ENCODE assay signal across 17 cellular contexts in the genomic region with DNA sequence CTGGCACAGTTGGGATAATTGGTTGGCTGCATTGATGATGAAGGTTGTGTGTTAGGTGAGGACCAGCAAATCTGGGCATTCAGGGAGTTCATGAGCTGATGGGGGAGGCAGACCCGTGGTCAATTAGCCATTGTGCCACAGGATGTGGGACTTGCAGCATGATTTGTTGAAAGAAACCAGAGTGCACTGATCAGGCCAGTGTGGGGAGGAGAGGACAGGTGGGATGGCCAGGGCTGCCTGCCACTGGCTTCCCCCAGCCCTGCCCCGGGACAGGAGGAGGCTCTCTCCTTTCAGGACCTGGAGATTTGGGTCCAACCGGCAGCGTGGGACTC. TPM values are rescaled to one million over a fixed set of nuclear protein-coding genes. Genes with fewer than 3 reads are reported as not detected.
DNase-seq lines count a peak whose midpoint lies in the region; ATAC-seq, FAIRE-seq and TF ChIP-seq lines count a peak whose summit lies in the region.
"Had no signal": no experiment of that assay in that cellular context is flagged by ENCODE, and none has a peak within 500 bp of the region (broad histone marks: within the 10 kb centered on the region; RNA-seq: fewer than 3 reads in every experiment).

No MANE protein-coding gene starts in this region.

- H3K9me3 ChIP-seq in astrocyte (ENCODE audit: insufficient read depth, low read depth, low read length), result no peaks in the 10 kb centered on the region
- H3K9me3 ChIP-seq in spleen, result no peaks in the 10 kb centered on the region
- no peaks in the 10 kb centered on the region for H3K9me3 ChIP-seq in lower lobe of right lung

- H3K4me3 Mint-ChIP-seq in GM23338 (peak overlapping the region; percentile 28; the same call in 1 of the 3 replicates), astrocyte (ENCODE audit: unreplicated experiment) (no peak overlapping the region), memory B cell (peak overlapping the region; percentile 39), T-cell (no peak overlapping the region)
- H3K4me3 Mint-ChIP-seq: activated CD4-positive, alpha-beta T cell treated with anti-CD3 and anti-CD28 coated beads for 36 hours; activated naive CD8-positive, alpha-beta T cell treated with anti-CD3 and anti-CD28 coated beads, Interleukin-2, amount 10 ng/mL, durations not matched to agents 7 days and 5 days; activated T-cell treated with anti-CD3 and anti-CD28 coated beads, Interleukin-2, amount 50 U/mL, for 24 hours; T-helper 17 cell had no signal

- peaks cover 46% of the 10 kb centered on the region for H3K4me1 Mint-ChIP-seq in GM23338
- H3K4me1 Mint-ChIP-seq in astrocyte (ENCODE audit: low read depth, unreplicated experiment), result peaks cover 4% of the 10 kb centered on the region
- peaks cover 27% of the 10 kb centered on the region for H3K4me1 Mint-ChIP-seq in memory B cell
- peaks cover 11 to 19% (median 15%) of the 10 kb centered on the region in 3 donors for H3K4me1 Mint-ChIP-seq in T-cell

- CTCF ChIA-PET in T-cell (lab: Charles Lee), result no interaction called here

- peaks cover 15% of the 10 kb centered on the region for H3K27me3 Mint-ChIP-seq in GM23338 (ENCODE audit: insufficient read depth, low read depth, poor library complexity)
- H3K27me3 Mint-ChIP-seq in astrocyte (ENCODE audit: low read depth, unreplicated experiment), result no peaks in the 10 kb centered on the region
- no peaks in the 10 kb centered on the region for H3K27me3 Mint-ChIP-seq in memory B cell
- H3K27me3 Mint-ChIP-seq in T-cell, result peaks cover 0 to 3% of the 10 kb centered on the region in 2 donors
- H3K27me3 Mint-ChIP-seq: T-helper 17 cell had no signal

- peak overlapping the region; percentile 17; the same call in 1 of the 2 replicates for H3K4me3 ChIP-seq in GM23338
- H3K4me3 ChIP-seq in astrocyte (ENCODE audit: insufficient read depth, low read depth, low read length), result no peak overlapping the region
- H3K4me3 ChIP-seq in spleen, result no peak overlapping the region
- H3K4me3 ChIP-seq in lower lobe of right lung, result no peak overlapping the region

- peaks cover 21% of the 10 kb centered on the region for H3K36me3 Mint-ChIP-seq in GM23338 (ENCODE audit: low read depth)
- peaks cover 3% of the 10 kb centered on the region for H3K36me3 Mint-ChIP-seq in astrocyte (ENCODE audit: low read depth, unreplicated experiment)
- H3K36me3 Mint-ChIP-seq in memory B cell, result peaks cover 4% of the 10 kb centered on the region
- H3K36me3 Mint-ChIP-seq in T-cell, result no peaks in the 10 kb centered on the region
- H3K36me3 Mint-ChIP-seq: activated naive CD8-positive, alpha-beta T cell treated with anti-CD3 and anti-CD28 coated beads, Interleukin-2, amount 10 ng/mL, durations not matched to agents 7 days and 5 days had no signal

- H4K20me1 ChIP-seq in GM23338 (replicated peaks; ENCODE audit: insufficient read depth) (peaks cover 39% of the 10 kb centered on the region), astrocyte (ENCODE audit: insufficient read depth, low read length) (peaks cover 85% of the 10 kb centered on the region)

- TF ChIP-seq CTCF in GM23338 (conservative IDR thresholded peaks at IDR 0.05; ENCODE audit: low read depth in 2 of 2) (no peak), astrocyte (IDR thresholded peaks at IDR 0.05; ENCODE audit: insufficient read depth, low read depth, low read length) (no peak), spleen (IDR thresholded peaks at IDR 0.05 in 8 of 11, conservative IDR thresholded peaks at IDR 0.05 in 3 of 11) (no peak), lower lobe of right lung (IDR thresholded peaks at IDR 0.05) (no peak)

- WGBS in spleen, 5 donors, result 49 to 72% (median 55%) methylated on average over 4 of the region's 4 CpGs

- DNase-seq in GM23338 (ENCODE audit: low spot score) (no peak), astrocyte (ENCODE audit: low read depth) (no peak), memory B cell (ENCODE audit: low spot score in 2 of 2) (no peak), spleen (no peak), lower lobe of right lung (no peak), T-cell (no peak)
- DNase-seq: activated CD4-positive, alpha-beta T cell treated with anti-CD3 and anti-CD28 coated beads for 36 hours; activated naive CD8-positive, alpha-beta T cell treated with anti-CD3 and anti-CD28 coated beads, Interleukin-2, amount 10 ng/mL, durations not matched to agents 7 days and 5 days; activated T-cell treated with anti-CD3 and anti-CD28 coated beads, Interleukin-2, amount 50 U/mL, for 24 hours; central memory CD4-positive, alpha-beta T cell; EL; NCI-H1436; stimulated activated CD4-positive, alpha-beta T cell treated with anti-CD3 and anti-CD28 coated beads, Interleukin-15, amount 100 ng/mL, for 24 hours; T-helper 17 cell had no signal

- no peak overlapping the region for H2AFZ ChIP-seq in GM23338
- H2AFZ ChIP-seq in astrocyte (ENCODE audit: low read depth, low read length), result no peak overlapping the region
- H2AFZ ChIP-seq: parathyroid adenoma had no signal

- intact Hi-C loops in spleen (cut with DNase I; ENCODE audit: low total_unique reads) (loop anchor here (10.0 kb wide), 1 partner anchor 101 kb away; no protein-coding TSS in a partner anchor), lower lobe of right lung (cut with DNase I) (no loop called here)

- H3K27ac ChIP-seq in GM23338 (ENCODE audit: low read depth) (peak overlapping the region; percentile 85; the same call in 1 of the 2 replicates), astrocyte (ENCODE audit: low read depth, low read length) (no peak overlapping the region), spleen (peak overlapping the region in 7 of 8 donors; percentile 29 to 73 (median 64)), lower lobe of right lung (no peak overlapping the region)

- FAIRE-seq in astrocyte (lab: Jason Lieb, UNC), result no peak

- H3K36me3 ChIP-seq in GM23338 (ENCODE audit: insufficient read depth) (no peaks in the 10 kb centered on the region), astrocyte (ENCODE audit: insufficient read depth, low read length) (no peaks in the 10 kb centered on the region), spleen (no peaks in the 10 kb centered on the region), lower lobe of right lung (no peaks in the 10 kb centered on the region)

- H3K9me2 ChIP-seq in GM23338 (ENCODE audit: insufficient read depth), result no peaks in the 10 kb centered on the region

- H3K79me2 ChIP-seq in GM23338 (replicated peaks; ENCODE audit: insufficient read depth), result peaks cover 84% of the 10 kb centered on the region
- H3K79me2 ChIP-seq in astrocyte (ENCODE audit: insufficient read depth, low read length), result peaks cover 82% of the 10 kb centered on the region

- peaks cover 17% of the 10 kb centered on the region for H3F3A ChIP-seq in GM23338 (replicated peaks; ENCODE audit: low read depth)

- ATAC-seq in GM23338 (no peak), memory B cell (ENCODE audit: low read depth) (no peak), HG03520 (IDR thresholded peaks at IDR 0.05; ENCODE audit: unreplicated experiment) (no peak), lower lobe of right lung (no peak), T-cell (replicated peaks in 1 of 4) (no peak), HG03196 (IDR thresholded peaks at IDR 0.05; ENCODE audit: unreplicated experiment) (no peak)
- ATAC-seq: activated CD4-positive, alpha-beta T cell treated with anti-CD3 and anti-CD28 coated beads for 36 hours; T-helper 17 cell had no signal

- no peak for TF ChIP-seq POLR2A in spleen (IDR thresholded peaks at IDR 0.05)

- peaks cover 37% of the 10 kb centered on the region for H3K4me1 ChIP-seq in GM23338 (ENCODE audit: insufficient read depth)
- H3K4me1 ChIP-seq in astrocyte (ENCODE audit: insufficient read depth, low read length), result peaks cover 15% of the 10 kb centered on the region
- peaks cover 16 to 64% (median 43%) of the 10 kb centered on the region in 6 donors for H3K4me1 ChIP-seq in spleen
- H3K4me1 ChIP-seq in lower lobe of right lung, result peaks cover 22% of the 10 kb centered on the region

- H3K27me3 ChIP-seq in GM23338 (ENCODE audit: insufficient read depth) (no peaks in the 10 kb centered on the region), astrocyte (ENCODE audit: insufficient read depth, low read length) (no peaks in the 10 kb centered on the region), spleen (replicated peaks in 1 of 7) (peaks cover 0 to 14% (median 0%) of the 10 kb centered on the region in 7 donors), lower lobe of right lung (ENCODE audit: low read depth) (no peaks in the 10 kb centered on the region)

- peak overlapping the region; percentile 63 for H3K4me2 ChIP-seq in GM23338
- H3K4me2 ChIP-seq in astrocyte (ENCODE audit: low read length), result peak overlapping the region; percentile 15

- POLR2A ChIA-PET in T-cell (lab: Charles Lee), result no interaction called here

- peak overlapping the region; percentile 40 for H3K27ac Mint-ChIP-seq in GM23338
- no peak overlapping the region for H3K27ac Mint-ChIP-seq in astrocyte (ENCODE audit: unreplicated experiment)
- H3K27ac Mint-ChIP-seq in memory B cell, result no peak overlapping the region
- H3K27ac Mint-ChIP-seq in T-cell, result no peak overlapping the region
- H3K27ac Mint-ChIP-seq: activated CD4-positive, alpha-beta T cell treated with anti-CD3 and anti-CD28 coated beads for 36 hours; activated naive CD8-positive, alpha-beta T cell treated with anti-CD3 and anti-CD28 coated beads, Interleukin-2, amount 10 ng/mL, durations not matched to agents 7 days and 5 days; activated T-cell treated with anti-CD3 and anti-CD28 coated beads, Interleukin-2, amount 50 U/mL, for 24 hours; T-helper 17 cell had no signal

- H3K9me3 Mint-ChIP-seq in GM23338 (no peaks in the 10 kb centered on the region; the same call in 2 of the 3 replicates), astrocyte (ENCODE audit: unreplicated experiment) (no peaks in the 10 kb centered on the region), memory B cell (no peaks in the 10 kb centered on the region), T-cell (no peaks in the 10 kb centered on the region)
- H3K9me3 Mint-ChIP-seq: activated naive CD8-positive, alpha-beta T cell treated with anti-CD3 and anti-CD28 coated beads, Interleukin-2, amount 10 ng/mL, durations not matched to agents 7 days and 5 days; activated T-cell treated with anti-CD3 and anti-CD28 coated beads, Interleukin-2, amount 50 U/mL, for 24 hours had no signal

- H3K9ac ChIP-seq in astrocyte (ENCODE audit: low read length), result no peak overlapping the region
- H3K9ac ChIP-seq: parathyroid adenoma had no signal

TF ChIP-seq in GM23338, 12 proteins besides CTCF, POLR2A, EP300 and RAD21 (continues in another document):
- no peak for TF ChIP-seq EZH2phosphoT487 (IDR thresholded peaks at IDR 0.05; ENCODE audit: unreplicated experiment)

RNA-seq across cellular contexts. Expression of a gene that starts 4.3 kb away (rescaled TPM):
- total RNA-seq in GM23338 (2014; rRNA removed; shearing (Covaris generic)), result 45.2 and 51.9 TPM in 2 replicates
- polyA plus RNA-seq in GM23338 (2016; fragmentation: Nextera tagmentation; extraction: Ambion mirVana) (7.2 and 8.1 TPM in 2 replicates), spleen (1 to 10 TPM; 2.7 to 9.7 (median 2.7) TPM)
- total RNA-seq in astrocyte (31.4 and 35.4 TPM in 2 replicates), spleen (10 to 100 TPM; 15.7 to 18.6 (median 17.4) TPM), lower lobe of right lung (24.1 TPM), T-cell (1 to 10 TPM; 3.1 to 8.5 (median 6.3) TPM)

RNA-seq across cellular contexts. Expression of a gene that starts 39.3 kb away (rescaled TPM):
- total RNA-seq in GM23338 (2014; rRNA removed; shearing (Covaris generic)), result 62.4 and 75.2 TPM in 2 replicates
- 55.3 and 56.4 TPM in 2 replicates for polyA plus RNA-seq in GM23338 (2016; fragmentation: Nextera tagmentation; extraction: Ambion mirVana)
- total RNA-seq in astrocyte, result 10.3 and 12.3 TPM in 2 replicates
- 10 to 100 TPM in 6 of 7 donors, 1 to 10 TPM in 1; 7.5 to 24.7 (median 19.0) TPM for total RNA-seq in spleen
- polyA plus RNA-seq in spleen, result 10 to 100 TPM; 17.0 to 25.0 (median 23.2) TPM
- 18.5 TPM for total RNA-seq in lower lobe of right lung
- 10 to 100 TPM; 13.3 to 17.6 (median 14.8) TPM for total RNA-seq in T-cell

Comparison
In these comparisons a context has a peak if more than half of its experiments do, and no peak if none do; other contexts are left out.
1. H3K27ac ChIP-seq: peak in GM23338 (single experiment) and spleen (7 of 8); none in astrocyte (single experiment) and lower lobe of right lung (single experiment).
2. H3K4me3 Mint-ChIP-seq: peak in GM23338 (single experiment) and memory B cell (single experiment); none in astrocyte (single experiment) and T-cell (0 of 3).